Comparison of ENCODE assay signal across 15 cellular contexts in the genomic region with DNA sequence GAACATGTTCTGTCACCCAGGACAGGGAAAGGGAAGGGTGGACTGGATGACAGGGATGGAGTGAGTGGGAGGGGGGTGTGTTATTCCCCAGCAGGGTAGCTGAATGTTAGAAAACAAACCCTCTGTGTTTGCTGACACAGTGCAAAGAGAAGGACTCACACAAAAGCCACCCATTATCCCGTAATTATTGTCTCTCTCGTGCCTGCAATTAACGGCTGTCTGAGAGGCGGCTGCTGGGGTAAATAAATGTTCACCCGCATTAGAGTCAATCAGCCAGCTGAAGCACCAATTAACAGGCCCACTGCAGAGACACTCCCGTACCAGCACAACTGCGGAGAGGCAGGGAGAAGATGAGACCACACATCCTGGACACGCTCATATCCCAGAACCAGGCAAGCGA. TPM values are rescaled to one million over a fixed set of nuclear protein-coding genes. Genes with fewer than 3 reads are reported as not detected.
A peak's percentile ranks its signal among the peaks of the same experiment; 100 is the strongest.
DNase-seq lines count a peak whose midpoint lies in the region; ATAC-seq and TF ChIP-seq lines count a peak whose summit lies in the region.
"Had no signal": no experiment of that assay in that cellular context is flagged by ENCODE, and none has a peak within 500 bp of the region (broad histone marks: within the 10 kb centered on the region; RNA-seq: fewer than 3 reads in every experiment).

No MANE protein-coding gene starts in this region.

- ATAC-seq in left colon, result peak; percentile 7
- ATAC-seq in HG03095 (IDR thresholded peaks at IDR 0.05; ENCODE audit: unreplicated experiment), result no peak
- ATAC-seq: Right ventricle myocardium inferior had no signal

- CTCF ChIA-PET in SK-N-SH (lab: Yijun Ruan, JAX), result interaction anchor here (1.2 kb wide), 2 partner anchors 10 to 39 kb away, joined by 3 to 4 read pairs; no protein-coding TSS in a partner anchor

- no peaks in the 10 kb centered on the region for H3K9me3 ChIP-seq in SK-N-SH
- H3K9me3 ChIP-seq: upper lobe of left lung had no signal

- POLR2A ChIA-PET in SK-N-SH (lab: Yijun Ruan, JAX), result interaction anchor here (0.7 to 2.3 kb wide), 3 partner anchors 9 to 19 kb away, joined by 4 to 8 read pairs (median 5); a partner anchor contains a TSS

- H3K4me1 ChIP-seq in SK-N-SH (ENCODE audit: control insufficient read depth in 1 of 2, insufficient read depth in 2 of 2, low read depth in 1 of 2, low read length in 1 of 2), result peaks cover 0 to 75% of the 10 kb centered on the region in 2 experiments; a peak in 2 of 4 replicates
- H3K4me1 ChIP-seq: upper lobe of left lung had no signal

- H2AFZ ChIP-seq in SK-N-SH (ENCODE audit: low read depth), result no peak overlapping the region

- no peaks in the 10 kb centered on the region for H3K9me2 ChIP-seq in SK-N-SH

- TF ChIP-seq RAD21 in SK-N-SH (IDR thresholded peaks at IDR 0.05; ENCODE audit: low read length), result no peak

- no peak overlapping the region for H3K9ac ChIP-seq in SK-N-SH

- no peak for TF ChIP-seq EP300 in SK-N-SH (IDR thresholded peaks at IDR 0.05; ENCODE audit: borderline replicate concordance in 1 of 2, low read depth in 1 of 2, low read length in 1 of 2)

- peaks cover 12% of the 10 kb centered on the region for H3F3A ChIP-seq in SK-N-SH (replicated peaks; ENCODE audit: insufficient read depth)

- H3K79me2 ChIP-seq in SK-N-SH (ENCODE audit: insufficient read depth), result no peaks in the 10 kb centered on the region

- intact Hi-C loops in left colon (cut with DNase I, micrococcal nuclease), result no loop called here

- H4K20me1 ChIP-seq in SK-N-SH (ENCODE audit: insufficient read depth), result no peaks in the 10 kb centered on the region

- DNase-seq in D341Med (ENCODE audit: low spot score) (peak; percentile 76), NCI-H1417 (lab: John Stamatoyannopoulos, UW) (peak; percentile 94 to 100 (median 98)), NCI-H2171 treated with DMSO at 0.1 percent for 48 hours (lab: John Stamatoyannopoulos, UW) (peak; percentile 55), left colon (no peak), SK-N-SH (no peak), T-helper 2 cell (no peak), KG1 (lab: John Stamatoyannopoulos, UW) (no peak)
- DNase-seq: activated naive CD8-positive, alpha-beta T cell treated with anti-CD3 and anti-CD28 coated beads for 36 hours; effector CD8-positive, alpha-beta T cell; stimulated activated CD4-positive, alpha-beta T cell treated with anti-CD3 and anti-CD28 coated beads, Interleukin-4, amount 100 ng/mL, for 4 hours; T-helper 9 cell; upper lobe of left lung had no signal

- TF ChIP-seq CTCF in SK-N-SH (IDR thresholded peaks at IDR 0.05), result no peak

- H3K36me3 ChIP-seq in SK-N-SH (replicated peaks in 1 of 2; ENCODE audit: control insufficient read depth in 1 of 2, insufficient read depth in 2 of 2, low read length in 1 of 2), result no peaks in the 10 kb centered on the region
- H3K36me3 ChIP-seq: cardiac muscle cell, upper lobe of left lung had no signal

- no peak overlapping the region for H3K4me3 ChIP-seq in SK-N-SH (ENCODE audit: low read depth in 2 of 2, low read length in 1 of 2)
- H3K4me3 ChIP-seq: cardiac muscle cell, upper lobe of left lung had no signal

- H3K4me2 ChIP-seq in SK-N-SH, result no peak overlapping the region

- H3K27me3 ChIP-seq in SK-N-SH (ENCODE audit: insufficient read depth), result no peaks in the 10 kb centered on the region; the same call in 1 of the 2 replicates
- H3K27me3 ChIP-seq: cardiac muscle cell, upper lobe of left lung had no signal

- 84% methylated on average over 9 of the region's 9 CpGs for WGBS in SK-N-SH (ENCODE audit: low lambda C conversion rate)

- H3K27ac ChIP-seq in SK-N-SH (ENCODE audit: low read depth in 2 of 2, low read length in 1 of 2), result peak overlapping the region in 1 of 2 experiments; percentile 67; a peak in 2 of 4 replicates
- H3K27ac ChIP-seq: cardiac muscle cell, upper lobe of left lung had no signal

TF ChIP-seq in SK-N-SH, 30 proteins besides CTCF, POLR2A, EP300 and RAD21:
- TF ChIP-seq RCOR1 (IDR thresholded peaks at IDR 0.05; ENCODE audit: low read length) (no peak), MEF2A (IDR thresholded peaks at IDR 0.05; ENCODE audit: borderline replicate concordance, low read depth) (no peak), YY1 (IDR thresholded peaks at IDR 0.05; ENCODE audit: low read depth) (no peak)
- TF ChIP-seq, protein P1, sequence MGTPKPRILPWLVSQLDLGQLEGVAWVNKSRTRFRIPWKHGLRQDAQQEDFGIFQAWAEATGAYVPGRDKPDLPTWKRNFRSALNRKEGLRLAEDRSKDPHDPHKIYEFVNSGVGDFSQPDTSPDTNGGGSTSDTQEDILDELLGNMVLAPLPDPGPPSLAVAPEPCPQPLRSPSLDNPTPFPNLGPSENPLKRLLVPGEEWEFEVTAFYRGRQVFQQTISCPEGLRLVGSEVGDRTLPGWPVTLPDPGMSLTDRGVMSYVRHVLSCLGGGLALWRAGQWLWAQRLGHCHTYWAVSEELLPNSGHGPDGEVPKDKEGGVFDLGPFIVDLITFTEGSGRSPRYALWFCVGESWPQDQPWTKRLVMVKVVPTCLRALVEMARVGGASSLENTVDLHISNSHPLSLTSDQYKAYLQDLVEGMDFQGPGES (IDR thresholded peaks at IDR 0.05; ENCODE audit: low read depth, low read length), result no peak

RNA-seq across cellular contexts. Expression of a gene that starts 19.6 kb away (rescaled TPM):
- total RNA-seq in left colon, result 100 to 1,000 TPM; 110 to 131 TPM
- 1.2 and 3.1 TPM in 2 replicates for polyA plus RNA-seq in SK-N-SH (2012; rRNA removed)
- 1.5 and 3.4 TPM in 2 replicates for polyA plus RNA-seq in SK-N-SH (2012; cell fraction: cytosol; rRNA removed)
- 6.3 and 7.7 TPM in 2 replicates for polyA plus RNA-seq in SK-N-SH (2012; cell fraction: nucleus; rRNA removed)

Comparison
In these comparisons a context has a peak if more than half of its experiments do, and no peak if none do; other contexts are left out.
1. DNase-seq: peak in D341Med (single experiment), NCI-H1417 (3 of 3) and NCI-H2171 treated with DMSO at 0.1 percent for 48 hours (single experiment); none in left colon (0 of 2), SK-N-SH (single experiment), T-helper 2 cell (0 of 5) and KG1 (single experiment).